Comparison of ENCODE assay signal across 1 cellular context in genomic region chr10:77936697-77937567, GRCh38.
A peak's percentile ranks its signal among the peaks of the same experiment; 100 is the strongest.
TF ChIP-seq lines count a peak whose summit lies in the region.

No MANE protein-coding gene starts in this region.

TF ChIP-seq in K562, 482 proteins besides CTCF, POLR2A, EP300 and RAD21 (continued from another document):
- TF ChIP-seq, protein P1, sequence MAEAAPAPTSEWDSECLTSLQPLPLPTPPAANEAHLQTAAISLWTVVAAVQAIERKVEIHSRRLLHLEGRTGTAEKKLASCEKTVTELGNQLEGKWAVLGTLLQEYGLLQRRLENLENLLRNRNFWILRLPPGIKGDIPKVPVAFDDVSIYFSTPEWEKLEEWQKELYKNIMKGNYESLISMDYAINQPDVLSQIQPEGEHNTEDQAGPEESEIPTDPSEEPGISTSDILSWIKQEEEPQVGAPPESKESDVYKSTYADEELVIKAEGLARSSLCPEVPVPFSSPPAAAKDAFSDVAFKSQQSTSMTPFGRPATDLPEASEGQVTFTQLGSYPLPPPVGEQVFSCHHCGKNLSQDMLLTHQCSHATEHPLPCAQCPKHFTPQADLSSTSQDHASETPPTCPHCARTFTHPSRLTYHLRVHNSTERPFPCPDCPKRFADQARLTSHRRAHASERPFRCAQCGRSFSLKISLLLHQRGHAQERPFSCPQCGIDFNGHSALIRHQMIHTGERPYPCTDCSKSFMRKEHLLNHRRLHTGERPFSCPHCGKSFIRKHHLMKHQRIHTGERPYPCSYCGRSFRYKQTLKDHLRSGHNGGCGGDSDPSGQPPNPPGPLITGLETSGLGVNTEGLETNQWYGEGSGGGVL (CRISPR knock-in tag; IDR thresholded peaks at IDR 0.05) = no peak
- TF ChIP-seq ZNF696 (CRISPR knock-in tag; conservative IDR thresholded peaks at IDR 0.05) (no peak), ZNF232 (CRISPR knock-in tag; IDR thresholded peaks at IDR 0.05) (no peak), HNRNPL (IDR thresholded peaks at IDR 0.05; ENCODE audit: low read depth, low read length) (no peak), CBX8 (IDR thresholded peaks at IDR 0.05; ENCODE audit: borderline replicate concordance, extremely low read depth, low read depth, low read length, poor library complexity, severe bottlenecking) (no peak), RBM22 (IDR thresholded peaks at IDR 0.05; ENCODE audit: low read depth, low read length, poor library complexity, severe bottlenecking) (no peak), LEF1 (IDR thresholded peaks at IDR 0.05) (no peak; the same call in 1 of the 2 replicates), RBM39 (optimal IDR thresholded peaks at IDR 0.05; ENCODE audit: low read depth, low read length) (no peak), ZBTB26 (CRISPR knock-in tag; IDR thresholded peaks at IDR 0.05) (no peak), EHMT2 (IDR thresholded peaks at IDR 0.05) (no peak), ZNF24 (IDR thresholded peaks at IDR 0.05) (no peak), C11orf30 (IDR thresholded peaks at IDR 0.05; ENCODE audit: low read depth) (no peak), MCM3 (IDR thresholded peaks at IDR 0.05) (no peak), NFRKB (IDR thresholded peaks at IDR 0.05; ENCODE audit: low read depth) (no peak), CEBPG (CRISPR knock-in tag; IDR thresholded peaks at IDR 0.05) (peak; percentile 72), CEBPG (tag; conservative IDR thresholded peaks at IDR 0.05 in 1 of 2, IDR thresholded peaks at IDR 0.05 in 1 of 2) (peak; percentile 34 to 60; a peak in 3 of 4 replicates), ZFP36 (IDR thresholded peaks at IDR 0.05; ENCODE audit: low read depth, low read length, partially characterized antibody) (peak; percentile 66), CXXC5 (CRISPR knock-in tag; IDR thresholded peaks at IDR 0.05) (no peak), PHF8 (IDR thresholded peaks at IDR 0.05; ENCODE audit: borderline replicate concordance, low read length) (no peak), ARID1B (IDR thresholded peaks at IDR 0.05) (0 out of 2 replicates have a peak, but pooled peaks have one; percentile 20), RCOR1 (IDR thresholded peaks at IDR 0.05; ENCODE audit: borderline replicate concordance in 1 of 2, low read depth in 2 of 2, low read length in 2 of 2) (peak in 1 of 2 experiments; percentile 73; a peak in 2 of 4 replicates), ZZZ3 (IDR thresholded peaks at IDR 0.05) (no peak), NR2C2 (CRISPR knock-in tag; IDR thresholded peaks at IDR 0.05) (no peak), NR2C2 (tag; IDR thresholded peaks at IDR 0.05) (no peak; the same call in 1 of the 2 replicates), BCOR (IDR thresholded peaks at IDR 0.05) (peak; percentile 85), FOXA3 (CRISPR knock-in tag; conservative IDR thresholded peaks at IDR 0.05 in 1 of 2, IDR thresholded peaks at IDR 0.05 in 1 of 2) (no peak), FOXM1 (IDR thresholded peaks at IDR 0.05; ENCODE audit: low read depth) (no peak), FOXM1 (CRISPR knock-in tag; IDR thresholded peaks at IDR 0.05; ENCODE audit: low read depth) (no peak), RNF2 (IDR thresholded peaks at IDR 0.05) (no peak), MECOM (CRISPR knock-in tag; IDR thresholded peaks at IDR 0.05) (peak; percentile 37; the same call in 1 of the 2 replicates), L3MBTL2 (IDR thresholded peaks at IDR 0.05) (0 out of 2 replicates have a peak, but pooled peaks have one; percentile 23)
- TF ChIP-seq, protein P2, sequence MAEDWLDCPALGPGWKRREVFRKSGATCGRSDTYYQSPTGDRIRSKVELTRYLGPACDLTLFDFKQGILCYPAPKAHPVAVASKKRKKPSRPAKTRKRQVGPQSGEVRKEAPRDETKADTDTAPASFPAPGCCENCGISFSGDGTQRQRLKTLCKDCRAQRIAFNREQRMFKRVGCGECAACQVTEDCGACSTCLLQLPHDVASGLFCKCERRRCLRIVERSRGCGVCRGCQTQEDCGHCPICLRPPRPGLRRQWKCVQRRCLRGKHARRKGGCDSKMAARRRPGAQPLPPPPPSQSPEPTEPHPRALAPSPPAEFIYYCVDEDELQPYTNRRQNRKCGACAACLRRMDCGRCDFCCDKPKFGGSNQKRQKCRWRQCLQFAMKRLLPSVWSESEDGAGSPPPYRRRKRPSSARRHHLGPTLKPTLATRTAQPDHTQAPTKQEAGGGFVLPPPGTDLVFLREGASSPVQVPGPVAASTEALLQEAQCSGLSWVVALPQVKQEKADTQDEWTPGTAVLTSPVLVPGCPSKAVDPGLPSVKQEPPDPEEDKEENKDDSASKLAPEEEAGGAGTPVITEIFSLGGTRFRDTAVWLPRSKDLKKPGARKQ (CRISPR knock-in tag; IDR thresholded peaks at IDR 0.05) = no peak
- TF ChIP-seq, protein P3, sequence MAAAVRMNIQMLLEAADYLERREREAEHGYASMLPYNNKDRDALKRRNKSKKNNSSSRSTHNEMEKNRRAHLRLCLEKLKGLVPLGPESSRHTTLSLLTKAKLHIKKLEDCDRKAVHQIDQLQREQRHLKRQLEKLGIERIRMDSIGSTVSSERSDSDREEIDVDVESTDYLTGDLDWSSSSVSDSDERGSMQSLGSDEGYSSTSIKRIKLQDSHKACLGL (CRISPR knock-in tag; IDR thresholded peaks at IDR 0.05; ENCODE audit: borderline replicate concordance, poor library complexity, severe bottlenecking) = no peak
TF ChIP-seq in K562: peak in this region for 23.
